Comparison of ENCODE assay signal across 16 cellular contexts in genomic region chr3:166582231-166582630, GRCh38.
"Had no signal": no experiment of that assay in that cellular context is flagged by ENCODE, and none has a peak within 500 bp of the region (broad histone marks: within the 10 kb centered on the region; RNA-seq: fewer than 3 reads in every experiment).

No MANE protein-coding gene starts in this region.

- H3K4me1 ChIP-seq: pancreas, psoas muscle, tibial nerve had no signal

- H3K36me3 ChIP-seq: neutrophil, pancreas, tibial nerve had no signal

- H3K27me3 ChIP-seq: neutrophil, pancreas, tibial nerve had no signal

- H3K9me3 ChIP-seq: neutrophil, pancreas, psoas muscle, tibial nerve had no signal

- H3K4me3 ChIP-seq: coronary artery, pancreas, psoas muscle, tibial nerve had no signal

- DNase-seq: activated CD4-positive, alpha-beta T cell treated with anti-CD3 and anti-CD28 coated beads, Interleukin-2, amount 10 ng/mL, durations not matched to agents 7 days and 5 days; activated CD8-positive, alpha-beta memory T cell treated with anti-CD3 and anti-CD28 coated beads, Interleukin-2, amount 10 ng/mL, durations not matched to agents 7 days and 5 days; activated CD8-positive, alpha-beta T cell treated with anti-CD3 and anti-CD28 coated beads for 36 hours; activated effector memory CD4-positive, alpha-beta T cell treated with anti-CD3 and anti-CD28 coated beads, Interleukin-2, amount 50 U/mL, for 16 hours; activated naive CD4-positive, alpha-beta T cell treated with anti-CD3 and anti-CD28 coated beads, Interleukin-2, amount 10 ng/mL, durations not matched to agents 7 days and 5 days; activated T-cell treated with anti-CD3 and anti-CD28 coated beads for 4 hours; erythroblast; hippocampal formation; pancreas; psoas muscle; right cardiac atrium; stimulated activated CD4-positive, alpha-beta T cell treated with anti-CD3 and anti-CD28 coated beads, Interleukin-1b, Interleukin-23, amount 100 ng/mL, for 48 hours had no signal

- H3K27ac ChIP-seq: coronary artery, neutrophil, pancreas, psoas muscle, tibial nerve, VCaP had no signal
